Comparison of ENCODE assay signal across 15 cellular contexts in the genomic region with DNA sequence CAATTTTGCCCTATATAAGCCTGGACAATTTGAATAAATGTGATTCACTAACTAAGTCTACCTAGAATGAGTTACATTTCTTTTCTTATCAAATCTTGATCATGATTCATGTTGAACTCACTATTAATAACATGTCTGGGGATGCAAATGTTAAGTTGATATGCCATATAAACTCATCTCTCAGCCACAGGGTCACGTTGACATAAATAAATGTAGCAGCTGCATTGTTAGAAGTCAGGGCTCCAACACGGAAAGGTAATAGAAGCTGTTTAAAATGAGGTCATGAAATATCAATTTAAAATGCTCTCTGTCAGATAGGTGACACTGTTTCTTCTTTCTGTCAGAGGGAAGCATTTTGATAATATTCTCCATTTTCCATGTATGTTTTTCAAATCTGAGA.
A peak's percentile ranks its signal among the peaks of the same experiment; 100 is the strongest.
DNase-seq lines count a peak whose midpoint lies in the region; ATAC-seq and TF ChIP-seq lines count a peak whose summit lies in the region.
"Had no signal": no experiment of that assay in that cellular context is flagged by ENCODE, and none has a peak within 500 bp of the region (broad histone marks: within the 10 kb centered on the region; RNA-seq: fewer than 3 reads in every experiment).

No MANE protein-coding gene starts in this region.

- H3K4me3 Mint-ChIP-seq in activated T-cell treated with anti-CD3 and anti-CD28 coated beads, Interleukin-2, amount 50 U/mL, for 72 hours = no peak overlapping the region
- H3K4me3 Mint-ChIP-seq: CD8-positive, alpha-beta memory T cell had no signal

- H3K36me3 Mint-ChIP-seq in activated T-cell treated with anti-CD3 and anti-CD28 coated beads, Interleukin-2, amount 50 U/mL, for 72 hours (ENCODE audit: insufficient read depth in 2 of 2) = no peaks in the 10 kb centered on the region
- H3K36me3 Mint-ChIP-seq: CD8-positive, alpha-beta memory T cell had no signal

- WGBS in mammary epithelial cell (ENCODE audit: low coverage, missing lambda C conversion rate) = 22% methylated on average over 2 of the region's 2 CpGs
- 71 to 81% methylated on average over 2 of the region's 2 CpGs for WGBS in testis, 2 donors

- H3K4me3 ChIP-seq in mammary epithelial cell (replicated peaks in 1 of 3; ENCODE audit: insufficient read depth in 1 of 3, low read depth in 2 of 3, low read length in 3 of 3) (no peak overlapping the region), breast epithelium (no peak overlapping the region), neural cell (ENCODE audit: low read length) (peak overlapping the region; percentile 38), testis (no peak overlapping the region)
- H3K4me3 ChIP-seq: BLaER1 had no signal

- peak; percentile 92 for TF ChIP-seq EP300 in neural cell (conservative IDR thresholded peaks at IDR 0.05; ENCODE audit: poor library complexity, severe bottlenecking)

- H3K9me3 Mint-ChIP-seq in activated T-cell treated with anti-CD3 and anti-CD28 coated beads, Interleukin-2, amount 50 U/mL, for 72 hours = peaks cover 7% of the 10 kb centered on the region in 2 donors

- H3K9me2 ChIP-seq in neural cell (ENCODE audit: insufficient read depth, low read length) = no peaks in the 10 kb centered on the region

- no peaks in the 10 kb centered on the region for H3K79me2 ChIP-seq in mammary epithelial cell (ENCODE audit: insufficient read depth, low read length)
- H3K79me2 ChIP-seq in neural cell (replicated peaks; ENCODE audit: insufficient read depth, low read length) = no peaks in the 10 kb centered on the region

- no peaks in the 10 kb centered on the region for H3K27me3 Mint-ChIP-seq in activated T-cell treated with anti-CD3 and anti-CD28 coated beads, Interleukin-2, amount 50 U/mL, for 72 hours (ENCODE audit: low read depth)
- H3K27me3 Mint-ChIP-seq: CD8-positive, alpha-beta memory T cell had no signal

- DNase-seq in mammary epithelial cell (peak; percentile 28), breast epithelium (ENCODE audit: low spot score in 2 of 2) (no peak), testis (no peak), UCSD-AML1 (lab: John Stamatoyannopoulos, UW; ENCODE audit: unreplicated experiment) (no peak)
- no peak for DNase-seq in activated T-cell treated with anti-CD3 and anti-CD28 coated beads, Interleukin-2, amount 50 U/mL, for 72 hours
- DNase-seq: AML-193; Caco-2; CD8-positive, alpha-beta memory T cell; DND-41; GDM1 had no signal

- dilution Hi-C loops in mammary epithelial cell (cut with HindIII; ENCODE audit: low sequenced_read_pairs) = no loop called here

- H3K27me3 ChIP-seq in mammary epithelial cell (ENCODE audit: insufficient read depth, low read length) (peaks cover 4% of the 10 kb centered on the region), breast epithelium (no peaks in the 10 kb centered on the region), neural cell (ENCODE audit: insufficient read depth, low read depth, low read length) (no peaks in the 10 kb centered on the region), testis (no peaks in the 10 kb centered on the region)
- H3K27me3 ChIP-seq: BLaER1 had no signal

- H4K20me1 ChIP-seq in mammary epithelial cell (ENCODE audit: insufficient read depth, low read length) (no peaks in the 10 kb centered on the region), neural cell (ENCODE audit: insufficient read depth) (no peaks in the 10 kb centered on the region)
- H4K20me1 ChIP-seq: BLaER1 had no signal

- peaks cover 7% of the 10 kb centered on the region for H3F3A ChIP-seq in neural cell (ENCODE audit: insufficient read depth, low read length, poor library complexity, severe bottlenecking)

- BruUV-seq in mammary epithelial cell (replicated peaks; lab: Mats Ljungman, UMichigan) = no TSS peak

- intact Hi-C loops in mammary epithelial cell (cut with micrococcal nuclease) (no loop called here), breast epithelium (cut with DNase I; ENCODE audit: low total_unique reads) (no loop called here), testis (cut with DNase I; ENCODE audit: low total_unique reads) (no loop called here)

- H3K9me3 ChIP-seq in mammary epithelial cell (replicated peaks; ENCODE audit: insufficient read depth, low read length) = no peaks in the 10 kb centered on the region
- no peaks in the 10 kb centered on the region for H3K9me3 ChIP-seq in breast epithelium
- H3K9me3 ChIP-seq in neural cell (ENCODE audit: low read length) = no peaks in the 10 kb centered on the region
- no peaks in the 10 kb centered on the region for H3K9me3 ChIP-seq in testis
- H3K9me3 ChIP-seq: BLaER1, Caco-2 had no signal

- H3K27ac ChIP-seq in mammary epithelial cell (ENCODE audit: insufficient read depth, low read depth, low read length) (no peak overlapping the region), breast epithelium (no peak overlapping the region), neural cell (ENCODE audit: low read length) (peak overlapping the region; percentile 81), testis (no peak overlapping the region)
- H3K27ac ChIP-seq: 22Rv1, BLaER1 had no signal

- no peaks in the 10 kb centered on the region for H3K4me1 Mint-ChIP-seq in activated T-cell treated with anti-CD3 and anti-CD28 coated beads, Interleukin-2, amount 50 U/mL, for 72 hours (ENCODE audit: low read depth)
- H3K4me1 Mint-ChIP-seq: CD8-positive, alpha-beta memory T cell had no signal

- ATAC-seq in SK-N-SH treated with all-trans-retinoic acid at 6 μM for 48 hours = peak; percentile 20; the same call in 2 of the 3 replicates
- ATAC-seq in activated T-cell treated with anti-CD3 and anti-CD28 coated beads, Interleukin-2, amount 50 U/mL, for 72 hours (replicated peaks in 1 of 2) = no peak
- ATAC-seq: HCT116 had no signal

- H3K4me1 ChIP-seq in mammary epithelial cell (ENCODE audit: insufficient read depth, low read length) (no peaks in the 10 kb centered on the region), breast epithelium (no peaks in the 10 kb centered on the region), testis (no peaks in the 10 kb centered on the region)
- H3K4me1 ChIP-seq: BLaER1, Caco-2 had no signal

- no peak overlapping the region for H3K27ac Mint-ChIP-seq in activated T-cell treated with anti-CD3 and anti-CD28 coated beads, Interleukin-2, amount 50 U/mL, for 72 hours
- H3K27ac Mint-ChIP-seq: CD8-positive, alpha-beta memory T cell had no signal

- TF ChIP-seq RAD21 in neural cell (conservative IDR thresholded peaks at IDR 0.05) = peak; percentile 36

- no peak overlapping the region for H3K4me2 ChIP-seq in mammary epithelial cell (ENCODE audit: insufficient read depth, low read depth, low read length)
- H3K4me2 ChIP-seq in neural cell (ENCODE audit: low read length) = peak overlapping the region; percentile 34
- H3K4me2 ChIP-seq: BLaER1 had no signal

- no peak overlapping the region for H2AFZ ChIP-seq in mammary epithelial cell (ENCODE audit: low read depth, low read length)
- H2AFZ ChIP-seq in neural cell (ENCODE audit: low read depth, low read length) = no peak overlapping the region

- CTCF ChIA-PET in mammary epithelial cell (lab: Charles Lee; ENCODE audit: low non-redundant PET) = no interaction called here

- H3K36me3 ChIP-seq in mammary epithelial cell (ENCODE audit: insufficient read depth, low read length) (no peaks in the 10 kb centered on the region), breast epithelium (no peaks in the 10 kb centered on the region), neural cell (ENCODE audit: insufficient read depth, low read length) (no peaks in the 10 kb centered on the region), testis (ENCODE audit: low read depth, missing control alignments) (no peaks in the 10 kb centered on the region)
- H3K36me3 ChIP-seq: BLaER1 had no signal

- TF ChIP-seq POLR2A in breast epithelium (IDR thresholded peaks at IDR 0.05) (no peak), testis (IDR thresholded peaks at IDR 0.05) (no peak)

- TF ChIP-seq CTCF in mammary epithelial cell (conservative IDR thresholded peaks at IDR 0.05 in 1 of 2, IDR thresholded peaks at IDR 0.05 in 1 of 2; ENCODE audit: extremely low read depth in 1 of 2, insufficient read depth in 1 of 2, low read depth in 1 of 2, low read length in 2 of 2) = no peak
- no peak for TF ChIP-seq CTCF in breast epithelium (IDR thresholded peaks at IDR 0.05)
- no peak for TF ChIP-seq CTCF in neural cell (IDR thresholded peaks at IDR 0.05; ENCODE audit: poor library complexity, severe bottlenecking)
- TF ChIP-seq CTCF in testis (IDR thresholded peaks at IDR 0.05) = no peak

- in situ Hi-C loops in mammary epithelial cell (cut with MboI; ENCODE audit: low sequenced_read_pairs in 2 of 2) = no loop called here

- H3K9ac ChIP-seq in mammary epithelial cell (ENCODE audit: insufficient read depth, low read length) (no peak overlapping the region), neural cell (ENCODE audit: low read length) (peak overlapping the region; percentile 27)
- H3K9ac ChIP-seq: BLaER1 had no signal

TF ChIP-seq in SK-N-SH treated with all-trans-retinoic acid at 6 μM for 48 hours, 23 proteins besides CTCF, POLR2A, EP300 and RAD21 (continues in another document):
- TF ChIP-seq ZC3H10 (CRISPR knock-in tag; IDR thresholded peaks at IDR 0.05) (no peak), BACH2 (CRISPR knock-in tag; IDR thresholded peaks at IDR 0.05; ENCODE audit: borderline replicate concordance) (no peak), ZFP30 (CRISPR knock-in tag; IDR thresholded peaks at IDR 0.05) (no peak)

TF ChIP-seq in neural cell, 6 proteins besides CTCF, POLR2A, EP300 and RAD21 (continues in another document):
- TF ChIP-seq, protein P1, sequence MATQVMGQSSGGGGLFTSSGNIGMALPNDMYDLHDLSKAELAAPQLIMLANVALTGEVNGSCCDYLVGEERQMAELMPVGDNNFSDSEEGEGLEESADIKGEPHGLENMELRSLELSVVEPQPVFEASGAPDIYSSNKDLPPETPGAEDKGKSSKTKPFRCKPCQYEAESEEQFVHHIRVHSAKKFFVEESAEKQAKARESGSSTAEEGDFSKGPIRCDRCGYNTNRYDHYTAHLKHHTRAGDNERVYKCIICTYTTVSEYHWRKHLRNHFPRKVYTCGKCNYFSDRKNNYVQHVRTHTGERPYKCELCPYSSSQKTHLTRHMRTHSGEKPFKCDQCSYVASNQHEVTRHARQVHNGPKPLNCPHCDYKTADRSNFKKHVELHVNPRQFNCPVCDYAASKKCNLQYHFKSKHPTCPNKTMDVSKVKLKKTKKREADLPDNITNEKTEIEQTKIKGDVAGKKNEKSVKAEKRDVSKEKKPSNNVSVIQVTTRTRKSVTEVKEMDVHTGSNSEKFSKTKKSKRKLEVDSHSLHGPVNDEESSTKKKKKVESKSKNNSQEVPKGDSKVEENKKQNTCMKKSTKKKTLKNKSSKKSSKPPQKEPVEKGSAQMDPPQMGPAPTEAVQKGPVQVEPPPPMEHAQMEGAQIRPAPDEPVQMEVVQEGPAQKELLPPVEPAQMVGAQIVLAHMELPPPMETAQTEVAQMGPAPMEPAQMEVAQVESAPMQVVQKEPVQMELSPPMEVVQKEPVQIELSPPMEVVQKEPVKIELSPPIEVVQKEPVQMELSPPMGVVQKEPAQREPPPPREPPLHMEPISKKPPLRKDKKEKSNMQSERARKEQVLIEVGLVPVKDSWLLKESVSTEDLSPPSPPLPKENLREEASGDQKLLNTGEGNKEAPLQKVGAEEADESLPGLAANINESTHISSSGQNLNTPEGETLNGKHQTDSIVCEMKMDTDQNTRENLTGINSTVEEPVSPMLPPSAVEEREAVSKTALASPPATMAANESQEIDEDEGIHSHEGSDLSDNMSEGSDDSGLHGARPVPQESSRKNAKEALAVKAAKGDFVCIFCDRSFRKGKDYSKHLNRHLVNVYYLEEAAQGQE (IDR thresholded peaks at IDR 0.05; ENCODE audit: borderline replicate concordance) = no peak
